Comparison of ENCODE assay signal across 35 cellular contexts in genomic region chr17:50046667-50047066, GRCh38. TPM values are rescaled to one million over a fixed set of nuclear protein-coding genes. Genes with fewer than 3 reads are reported as not detected.
A peak's percentile ranks its signal among the peaks of the same experiment; 100 is the strongest.
DNase-seq lines count a peak whose midpoint lies in the region; ATAC-seq, FAIRE-seq and TF ChIP-seq lines count a peak whose summit lies in the region.
"Had no signal": no experiment of that assay in that cellular context is flagged by ENCODE, and none has a peak within 500 bp of the region (broad histone marks: within the 10 kb centered on the region; RNA-seq: fewer than 3 reads in every experiment).

No MANE protein-coding gene starts in this region.

- no peak overlapping the region for H2AFZ ChIP-seq in neuronal stem cell (ENCODE audit: low read length)

- 90 to 95% (median 91%) methylated on average over 5 to 6 of the region's 6 CpGs for WGBS in heart left ventricle, 4 donors
- no CpG with 5 or more reads among the region's 6 CpGs for WGBS in neuronal stem cell (ENCODE audit: extremely low coverage in 2 of 2, insufficient read length in 2 of 2, insufficient replicate concordance in 1 of 2), 2 donors

- H3K23ac ChIP-seq in neuronal stem cell (ENCODE audit: low read depth, low read length, poor library complexity), result no peak overlapping the region

- H3K36me3 Mint-ChIP-seq in natural killer cell, result no peaks in the 10 kb centered on the region
- H3K36me3 Mint-ChIP-seq: activated CD8-positive, alpha-beta memory T cell treated with anti-CD3 and anti-CD28 coated beads, Interleukin-2, amount 10 ng/mL, durations not matched to agents 7 days and 5 days; activated naive CD8-positive, alpha-beta T cell treated with anti-CD3 and anti-CD28 coated beads, Interleukin-2, amount 10 ng/mL, durations not matched to agents 7 days and 5 days; naive thymus-derived CD8-positive, alpha-beta T cell; T-cell had no signal

- H2BK120ac ChIP-seq in neuronal stem cell (ENCODE audit: low read depth, low read length), result peak overlapping the region; percentile 16

- H3K27me3 ChIP-seq in heart left ventricle (no peaks in the 10 kb centered on the region), bronchial epithelial cell (ENCODE audit: control insufficient read depth, insufficient read depth, low read length) (no peaks in the 10 kb centered on the region), neuronal stem cell (ENCODE audit: control insufficient read depth in 3 of 3, insufficient read depth in 3 of 3, low read depth in 1 of 3, low read length in 3 of 3) (no peaks in the 10 kb centered on the region)
- H3K27me3 ChIP-seq: cardiac muscle cell, esophagus squamous epithelium, foreskin keratinocyte, ovary, Peyer's patch, SJCRH30, suprapubic skin had no signal

- no peak overlapping the region for H3K27ac Mint-ChIP-seq in natural killer cell
- H3K27ac Mint-ChIP-seq: activated CD8-positive, alpha-beta memory T cell treated with anti-CD3 and anti-CD28 coated beads, Interleukin-2, amount 10 ng/mL, durations not matched to agents 7 days and 5 days; CD4-positive, alpha-beta T cell had no signal

- H3K4me3 ChIP-seq in heart left ventricle, result no peak overlapping the region
- H3K4me3 ChIP-seq in bronchial epithelial cell (ENCODE audit: low read depth, low read length), result no peak overlapping the region
- H3K4me3 ChIP-seq in neuronal stem cell (ENCODE audit: low read length in 2 of 2), result no peak overlapping the region
- H3K4me3 ChIP-seq: cardiac muscle cell, esophagus squamous epithelium, lower lobe of right lung, ovary, Peyer's patch, SJCRH30, suprapubic skin had no signal

- no peak overlapping the region for H3K4me3 Mint-ChIP-seq in natural killer cell
- H3K4me3 Mint-ChIP-seq: activated CD8-positive, alpha-beta memory T cell treated with anti-CD3 and anti-CD28 coated beads, Interleukin-2, amount 10 ng/mL, durations not matched to agents 7 days and 5 days; activated naive CD8-positive, alpha-beta T cell treated with anti-CD3 and anti-CD28 coated beads, Interleukin-2, amount 10 ng/mL, durations not matched to agents 7 days and 5 days; activated T-cell treated with anti-CD3 and anti-CD28 coated beads, Interleukin-2, amount 50 U/mL, for 4 hours; CD4-positive, alpha-beta T cell; naive thymus-derived CD8-positive, alpha-beta T cell; T-cell had no signal

- H4K91ac ChIP-seq in neuronal stem cell (ENCODE audit: low read depth, low read length, poor library complexity), result peak overlapping the region; percentile 76

- H3K79me1 ChIP-seq in neuronal stem cell (ENCODE audit: low read depth, low read length), result no peaks in the 10 kb centered on the region

- no peaks in the 10 kb centered on the region for H3K9me3 ChIP-seq in heart left ventricle
- H3K9me3 ChIP-seq in neuronal stem cell (replicated peaks in 1 of 2; ENCODE audit: control insufficient read depth in 2 of 2, insufficient read depth in 1 of 2, low read depth in 1 of 2, low read length in 2 of 2), result no peaks in the 10 kb centered on the region
- H3K9me3 ChIP-seq: esophagus squamous epithelium, lower lobe of right lung, ovary, Peyer's patch, SJCRH30, suprapubic skin had no signal

- H3K4me2 ChIP-seq in neuronal stem cell (ENCODE audit: insufficient read depth, low read length, poor library complexity, severe bottlenecking), result no peak overlapping the region

- H3K9ac ChIP-seq in neuronal stem cell (ENCODE audit: low read depth, low read length, poor library complexity), result no peak overlapping the region

- peak overlapping the region; percentile 56 for H2AK5ac ChIP-seq in neuronal stem cell (ENCODE audit: low read depth, low read length)

- peak; percentile 22 for DNase-seq in cardiac septum (ENCODE audit: low spot score)
- no peak for DNase-seq in heart left ventricle
- no peak for DNase-seq in bronchial epithelial cell (ENCODE audit: low read depth)
- no peak for DNase-seq in neuronal stem cell (ENCODE audit: low spot score)
- no peak for DNase-seq in natural killer cell
- DNase-seq in RCC 7860 (ENCODE audit: low spot score), result no peak
- no peak for DNase-seq in pons (ENCODE audit: low spot score)
- DNase-seq: activated CD4-positive, alpha-beta T cell treated with anti-CD3 and anti-CD28 coated beads, Interleukin-2, amount 50 U/mL, for 4 hours; activated CD4-positive, CD25-positive, alpha-beta regulatory T cell; activated CD8-positive, alpha-beta memory T cell treated with anti-CD3 and anti-CD28 coated beads, Interleukin-2, amount 10 ng/mL, durations not matched to agents 7 days and 5 days; activated gamma-delta T cell treated with Interleukin-2 at 50 U/mL for 16 hours; activated naive CD8-positive, alpha-beta T cell treated with anti-CD3 and anti-CD28 coated beads, Interleukin-2, amount 10 ng/mL, durations not matched to agents 7 days and 5 days; activated T-cell treated with anti-CD3 and anti-CD28 coated beads, Interleukin-2, amount 50 U/mL, for 4 hours; CD4-positive, alpha-beta T cell; esophagus squamous epithelium; foreskin keratinocyte; Karpas-422; lower lobe of right lung; naive thymus-derived CD8-positive, alpha-beta T cell; NCI-H1417 treated with DMSO at 0.1 percent for 48 hours; NCI-H2081; NCI-H524 treated with DMSO at 0.1 percent for 48 hours; Peyer's patch; retina; SJCRH30; small intestine; stimulated activated naive CD4-positive, alpha-beta T cell treated with Interleukin-2 at 50 U/mL for 16 hours; T-cell had no signal

- no peak overlapping the region for H4K8ac ChIP-seq in neuronal stem cell (ENCODE audit: low read depth, low read length)

- H3K14ac ChIP-seq in neuronal stem cell (ENCODE audit: low read length), result no peak overlapping the region

- H3K27ac ChIP-seq in heart left ventricle (no peak overlapping the region), neuronal stem cell (replicated peaks; ENCODE audit: low read length) (no peak overlapping the region)
- H3K27ac ChIP-seq: cardiac muscle cell, HL-60, ovary, Peyer's patch, SJCRH30 had no signal

- H3K18ac ChIP-seq in neuronal stem cell (ENCODE audit: low read length), result peak overlapping the region; percentile 11

- TF ChIP-seq POLR2A in heart left ventricle (IDR thresholded peaks at IDR 0.05), result no peak

- ATAC-seq in heart left ventricle, result no peak
- no peak for ATAC-seq in natural killer cell
- ATAC-seq in HG03460 (IDR thresholded peaks at IDR 0.05; ENCODE audit: unreplicated experiment), result no peak
- ATAC-seq: activated CD8-positive, alpha-beta memory T cell treated with anti-CD3 and anti-CD28 coated beads, Interleukin-2, amount 10 ng/mL, durations not matched to agents 7 days and 5 days; activated T-cell treated with anti-CD3 and anti-CD28 coated beads, Interleukin-2, amount 50 U/mL, for 4 hours; lower lobe of right lung; naive thymus-derived CD8-positive, alpha-beta T cell; T-cell had no signal

- H3K27me3 Mint-ChIP-seq in natural killer cell (ENCODE audit: low read depth in 2 of 2), result peaks cover 6 to 20% of the 10 kb centered on the region in 2 donors

- H3K4me1 Mint-ChIP-seq in natural killer cell, result no peaks in the 10 kb centered on the region

- H3K4me1 ChIP-seq in heart left ventricle (peaks cover 0 to 29% (median 19%) of the 10 kb centered on the region in 12 donors), neuronal stem cell (ENCODE audit: control insufficient read depth in 2 of 2, insufficient read depth in 1 of 2, low read depth in 1 of 2, low read length in 2 of 2) (peaks cover 9 to 19% of the 10 kb centered on the region in 2 donors)

- H3K9me3 Mint-ChIP-seq in natural killer cell, result no peaks in the 10 kb centered on the region
- H3K9me3 Mint-ChIP-seq: activated naive CD8-positive, alpha-beta T cell treated with anti-CD3 and anti-CD28 coated beads, Interleukin-2, amount 10 ng/mL, durations not matched to agents 7 days and 5 days; activated T-cell treated with anti-CD3 and anti-CD28 coated beads, Interleukin-2, amount 50 U/mL, for 4 hours; CD4-positive, alpha-beta T cell; naive thymus-derived CD8-positive, alpha-beta T cell; T-cell had no signal

- H2BK12ac ChIP-seq in neuronal stem cell (ENCODE audit: low read length), result peak overlapping the region; percentile 33

- intact Hi-C loops in cardiac septum (cut with DNase I), result no loop called here
- intact Hi-C loops in heart left ventricle (cut with DNase I), result no loop called here
- intact Hi-C loops in natural killer cell (cut with micrococcal nuclease), result no loop called here

- no peak overlapping the region for H3K4ac ChIP-seq in neuronal stem cell (ENCODE audit: low read length)

- no peak overlapping the region for H2BK5ac ChIP-seq in neuronal stem cell (ENCODE audit: low read length)

- TF ChIP-seq CTCF in heart left ventricle (IDR thresholded peaks at IDR 0.05) (no peak), bronchial epithelial cell (IDR thresholded peaks at IDR 0.05; ENCODE audit: insufficient read depth, low read length, severe bottlenecking) (no peak), natural killer cell (IDR thresholded peaks at IDR 0.05) (no peak)

- H2BK15ac ChIP-seq in neuronal stem cell (ENCODE audit: low read length), result peak overlapping the region; percentile 41

- FAIRE-seq in bronchial epithelial cell (lab: Jason Lieb, UNC) (peak; percentile 7), RCC 7860 (lab: Jason Lieb, UNC) (no peak)
- FAIRE-seq: A204.1, small intestine had no signal

- H3K36me3 ChIP-seq in heart left ventricle (no peaks in the 10 kb centered on the region), bronchial epithelial cell (ENCODE audit: control insufficient read depth, insufficient read depth, low read length) (no peaks in the 10 kb centered on the region), neuronal stem cell (replicated peaks in 1 of 2; ENCODE audit: control insufficient read depth in 2 of 2, insufficient read depth in 2 of 2, low read length in 2 of 2) (no peaks in the 10 kb centered on the region)
- H3K36me3 ChIP-seq: cardiac muscle cell, esophagus squamous epithelium, lower lobe of right lung, ovary, Peyer's patch, SJCRH30, suprapubic skin had no signal

RNA-seq across cellular contexts. Expression of gene ITGA3, which starts 9.2 kb away (rescaled TPM):
- total RNA-seq in cardiac septum, result 57.8 TPM
- 10 to 100 TPM; 18.4 to 71.2 (median 23.6) TPM for total RNA-seq in heart left ventricle
- polyA plus RNA-seq in heart left ventricle, result 10 to 100 TPM; 16.8 to 72.9 TPM
- 413 and 633 TPM in 2 replicates for total RNA-seq in bronchial epithelial cell
- 8.3 TPM for polyA plus RNA-seq in neuronal stem cell (2013, experiment 1 of 2)
- 6.8 TPM for polyA plus RNA-seq in neuronal stem cell (2013, experiment 2 of 2)
- 1 to 10 TPM in 2 of 3 donors, under 1 TPM in 1; 0.47 to 2.8 (median 1.4) TPM for total RNA-seq in natural killer cell

RNA-seq across cellular contexts. Expression of gene PDK2, which starts 48.5 kb away (rescaled TPM):
- total RNA-seq in cardiac septum, result 131 TPM
- total RNA-seq in heart left ventricle, result 100 to 1,000 TPM; 142 to 490 (median 200) TPM
- polyA plus RNA-seq in heart left ventricle, result 100 to 1,000 TPM; 125 to 173 TPM
- 0.79 and 3.5 TPM in 2 replicates for total RNA-seq in bronchial epithelial cell
- 40.5 TPM for polyA plus RNA-seq in neuronal stem cell (2013, experiment 1 of 2)
- polyA plus RNA-seq in neuronal stem cell (2013, experiment 2 of 2), result 39.2 TPM
- 10 to 100 TPM; 23.2 to 32.9 (median 23.6) TPM for total RNA-seq in natural killer cell

RNA-seq across cellular contexts. Expression of gene DLX3, which starts 51.6 kb away (rescaled TPM):
- total RNA-seq in cardiac septum (not detected), heart left ventricle (under 1 TPM in 3 of 9 donors, not detected in 6; 0.09 to 0.61 (median 0.12) TPM), bronchial epithelial cell (0.13 TPM in 1 of 2 replicates, not detected in the other), natural killer cell (not detected)
- polyA plus RNA-seq in heart left ventricle, result under 1 TPM; 0.08 TPM
- 1.2 TPM for polyA plus RNA-seq in neuronal stem cell (2013, experiment 1 of 2)
- polyA plus RNA-seq in neuronal stem cell (2013, experiment 2 of 2), result 1.1 TPM
- total RNA-seq: activated CD8-positive, alpha-beta memory T cell treated with anti-CD3 and anti-CD28 coated beads, Interleukin-2, amount 10 ng/mL, durations not matched to agents 7 days and 5 days; activated naive CD8-positive, alpha-beta T cell treated with anti-CD3 and anti-CD28 coated beads, Interleukin-2, amount 10 ng/mL, durations not matched to agents 7 days and 5 days; CD4-positive, alpha-beta T cell; mononuclear cell; Peyer's patch; SJCRH30; T-cell had no signal
